In genomic region chr3:119230071-119230470, GRCh38 we compare ENCODE assay signal across 15 cellular contexts. TPM values are rescaled to one million over a fixed set of nuclear protein-coding genes. Genes with fewer than 3 reads are reported as not detected.
"Had no signal": no experiment of that assay in that cellular context is flagged by ENCODE, and none has a peak within 500 bp of the region (broad histone marks: within the 10 kb centered on the region; RNA-seq: fewer than 3 reads in every experiment).

No MANE protein-coding gene starts in this region.

- DNase-seq: endodermal cell; erythroblast; foreskin melanocyte; heart left ventricle; hippocampal formation; kidney glomerular epithelial cell; small intestine; stimulated activated CD4-positive, alpha-beta T cell treated with anti-CD3 and anti-CD28 coated beads, Interleukin-12 subunit alpha, Interleukin-12 subunit beta, amount 100 ng/mL, for 4 hours; stimulated activated naive CD4-positive, alpha-beta T cell; stomach; thyroid gland had no signal

- H3K9me3 Mint-ChIP-seq: dendritic cell treated with granulocyte-macrophage colony-stimulating factor and Interleukin-4, amounts not matched to agents 40 ng/mL and 50 ng/mL, for 4 days; endodermal cell; type B pancreatic cell had no signal

- H3K4me3 Mint-ChIP-seq: dendritic cell treated with granulocyte-macrophage colony-stimulating factor and Interleukin-4, amounts not matched to agents 40 ng/mL and 50 ng/mL, for 4 days; endodermal cell; type B pancreatic cell had no signal

- H3K27me3 Mint-ChIP-seq: dendritic cell treated with granulocyte-macrophage colony-stimulating factor and Interleukin-4, amounts not matched to agents 40 ng/mL and 50 ng/mL, for 4 days; type B pancreatic cell had no signal

- H3K27ac Mint-ChIP-seq: dendritic cell treated with granulocyte-macrophage colony-stimulating factor and Interleukin-4, amounts not matched to agents 40 ng/mL and 50 ng/mL, for 4 days; endodermal cell; type B pancreatic cell had no signal

RNA-seq across cellular contexts. Expression of gene UPK1B, which starts 56.7 kb away (rescaled TPM):
- polyA plus RNA-seq: endothelial cell of umbilical vein, heart left ventricle, neural cell, small intestine had no signal
